Comparison of ENCODE assay signal across 19 cellular contexts in genomic region chr22:46467006-46467405, GRCh38.
A peak's percentile ranks its signal among the peaks of the same experiment; 100 is the strongest.
DNase-seq lines count a peak whose midpoint lies in the region; ATAC-seq, FAIRE-seq and TF ChIP-seq lines count a peak whose summit lies in the region.
"Had no signal": no experiment of that assay in that cellular context is flagged by ENCODE, and none has a peak within 500 bp of the region (broad histone marks: within the 10 kb centered on the region; RNA-seq: fewer than 3 reads in every experiment).

No MANE protein-coding gene starts in this region.

- H2AK9ac ChIP-seq in IMR-90 (replicated peaks; ENCODE audit: low read depth, low read length, poor library complexity) = no peak overlapping the region

- H3K79me1 ChIP-seq in IMR-90 (ENCODE audit: low read depth in 1 of 2, low read length in 2 of 2) = no peaks in the 10 kb centered on the region

- H2AFZ ChIP-seq in IMR-90 (replicated peaks; ENCODE audit: low read length, poor library complexity) = no peak overlapping the region
- H2AFZ ChIP-seq: GM23338 had no signal

- BruUV-seq in IMR-90 (replicated peaks; lab: Mats Ljungman, UMichigan) = no TSS peak

- ATAC-seq in IMR-90 (ENCODE audit: low read depth) = peak; percentile 29; the same call in 1 of the 2 replicates
- no peak for ATAC-seq in HG03039 (IDR thresholded peaks at IDR 0.05; ENCODE audit: unreplicated experiment)
- ATAC-seq: GM23338 had no signal

- no peak overlapping the region for H4K8ac ChIP-seq in IMR-90 (ENCODE audit: low read depth in 2 of 2, low read length in 2 of 2)

- POLR2A ChIA-PET in IMR-90 (lab: Charles Lee; ENCODE audit: unreplicated experiment) = no interaction called here

- H2BK5ac ChIP-seq in IMR-90 (ENCODE audit: low read depth, low read length, poor library complexity, severe bottlenecking) = no peak overlapping the region

- TF ChIP-seq RAD21 in IMR-90 (IDR thresholded peaks at IDR 0.05; ENCODE audit: low read length) = no peak

- no peak overlapping the region for H3K18ac ChIP-seq in IMR-90 (ENCODE audit: low read depth, low read length)

- H2AK5ac ChIP-seq in IMR-90 (ENCODE audit: low read depth, low read length) = no peak overlapping the region

- peak; percentile 92 for FAIRE-seq in endometrium (lab: Jason Lieb, UNC)
- FAIRE-seq: GM12892, H54, HTR-8/SVneo had no signal

- dilution Hi-C loops in IMR-90 (cut with HindIII; ENCODE audit: low sequenced_read_pairs, unreplicated experiment) = no loop called here

- H2BK20ac ChIP-seq in IMR-90 (ENCODE audit: low read depth, low read length) = no peak overlapping the region

- no peak overlapping the region for H2BK120ac ChIP-seq in IMR-90 (ENCODE audit: low read depth, low read length)

- H3K9me1 ChIP-seq in IMR-90 (ENCODE audit: insufficient read depth, low read length) = peaks cover 4% of the 10 kb centered on the region; the same call in 1 of the 2 replicates

- H3K4me3 ChIP-seq in IMR-90 (ENCODE audit: insufficient read depth, low read depth, low read length) = no peak overlapping the region
- no peak overlapping the region for H3K4me3 ChIP-seq in fibroblast of villous mesenchyme (ENCODE audit: low read depth, low read length)
- H3K4me3 ChIP-seq: GM23338 had no signal

- H3K4me2 ChIP-seq in IMR-90 (ENCODE audit: low read depth, low read length) = no peak overlapping the region
- H3K4me2 ChIP-seq: GM23338 had no signal

- TF ChIP-seq CTCF in IMR-90 (conservative IDR thresholded peaks at IDR 0.05; ENCODE audit: low read depth, low read length) = no peak
- TF ChIP-seq CTCF in fibroblast of villous mesenchyme (IDR thresholded peaks at IDR 0.05; ENCODE audit: insufficient read depth, low read depth, low read length) = no peak

- no peak overlapping the region for H3K27ac ChIP-seq in IMR-90 (ENCODE audit: insufficient read depth, low read length)

- no peaks in the 10 kb centered on the region for H3K4me1 ChIP-seq in IMR-90 (ENCODE audit: control insufficient read depth, insufficient read depth, low read length)
- H3K4me1 ChIP-seq: BE2C had no signal

- DNase-seq in EH (ENCODE audit: low read depth) = peak; percentile 52
- DNase-seq in IMR-90 = no peak
- peak; percentile 78 for DNase-seq in fibroblast of villous mesenchyme (ENCODE audit: low read depth)
- no peak for DNase-seq in UCSD-AML1 (lab: John Stamatoyannopoulos, UW; ENCODE audit: unreplicated experiment)
- no peak for DNase-seq in NCI-H446 (lab: John Stamatoyannopoulos, UW)
- DNase-seq in occipital lobe (lab: John Stamatoyannopoulos, UW) = no peak
- DNase-seq: BE2C; CD4-positive, alpha-beta memory T cell; DMS153; DMS79; HCEC 1CT; HFFc6; KG1 had no signal

- no peak overlapping the region for H3K4ac ChIP-seq in IMR-90 (ENCODE audit: low read depth, low read length)

- no peak for TF ChIP-seq POLR2A in IMR-90 (IDR thresholded peaks at IDR 0.05; ENCODE audit: low read depth, low read length)

- no peak overlapping the region for H3K56ac ChIP-seq in IMR-90 (ENCODE audit: extremely low read depth, insufficient read depth, low read length)

- no peak overlapping the region for H3K9ac ChIP-seq in IMR-90 (ENCODE audit: low read depth, low read length)

- H3K23ac ChIP-seq in IMR-90 (ENCODE audit: low read depth, low read length) = no peak overlapping the region

- no peaks in the 10 kb centered on the region for H3K36me3 ChIP-seq in IMR-90 (ENCODE audit: control insufficient read depth, insufficient read depth, low read length)
- H3K36me3 ChIP-seq: BE2C had no signal

- H3K9me3 ChIP-seq in IMR-90 (ENCODE audit: control insufficient read depth, insufficient read depth, low read length) = no peaks in the 10 kb centered on the region
- H3K9me3 ChIP-seq: BE2C had no signal

- H2BK15ac ChIP-seq in IMR-90 (ENCODE audit: low read depth, low read length) = no peak overlapping the region

- in situ Hi-C loops in IMR-90 (cut with MboI; ENCODE audit: low sequenced_read_pairs) = no loop called here

- peaks cover 3% of the 10 kb centered on the region for H3K27me3 ChIP-seq in IMR-90 (ENCODE audit: control insufficient read depth, insufficient read depth, low read length)
- H3K27me3 ChIP-seq: BE2C had no signal

- no peak overlapping the region for H4K91ac ChIP-seq in IMR-90 (ENCODE audit: insufficient read depth, low read depth, low read length)

- intact Hi-C loops in IMR-90 (cut with micrococcal nuclease) = no loop called here

- no CpG with 5 or more reads among the region's 5 CpGs for WGBS in IMR-90 (ENCODE audit: extremely low coverage in 2 of 2, insufficient read length in 1 of 2), 2 experiments

- H4K20me1 ChIP-seq in IMR-90 (ENCODE audit: insufficient read depth, low read length) = no peaks in the 10 kb centered on the region

- H4K5ac ChIP-seq in IMR-90 (ENCODE audit: low read depth, low read length) = no peak overlapping the region

- H3K14ac ChIP-seq in IMR-90 (replicated peaks; ENCODE audit: low read depth, low read length) = no peak overlapping the region

- CTCF ChIA-PET in IMR-90 (lab: Yijun Ruan, JAX) = no interaction called here

TF ChIP-seq in IMR-90, 13 proteins besides CTCF, POLR2A, EP300 and RAD21:
- TF ChIP-seq CEBPB (IDR thresholded peaks at IDR 0.05; ENCODE audit: low read depth, low read length) = peak; percentile 63; the same call in 1 of the 2 replicates
- TF ChIP-seq ELK1 (IDR thresholded peaks at IDR 0.05; ENCODE audit: borderline replicate concordance, low read depth, low read length) = no peak

Comparison
In these comparisons a context has a peak if more than half of its experiments do, and no peak if none do; other contexts are left out.
1. DNase-seq: peak in EH (single experiment) and fibroblast of villous mesenchyme (single experiment); none in IMR-90 (single experiment), UCSD-AML1 (single experiment), NCI-H446 (0 of 2) and occipital lobe (single experiment).